Comparison of ENCODE assay signal across 44 cellular contexts in genomic region chr1:18856435-18856834, GRCh38. TPM values are rescaled to one million over a fixed set of nuclear protein-coding genes. Genes with fewer than 3 reads are reported as not detected.
"Had no signal": no experiment of that assay in that cellular context is flagged by ENCODE, and none has a peak within 500 bp of the region (broad histone marks: within the 10 kb centered on the region; RNA-seq: fewer than 3 reads in every experiment).

No MANE protein-coding gene starts in this region.

- ATAC-seq: activated naive CD4-positive, alpha-beta T cell treated with anti-CD3 and anti-CD28 coated beads, Interleukin-2, amount 50 U/mL, for 72 hours; activated naive CD8-positive, alpha-beta T cell treated with anti-CD3 and anti-CD28 coated beads, Interleukin-2, amount 50 U/mL, for 24 hours; activated T-cell treated with anti-CD3 and anti-CD28 coated beads, Interleukin-2, amount 50 U/mL, for 4 hours; activated T-cell treated with anti-CD3 and anti-CD28 coated beads, Interleukin-2, amount 50 U/mL, for 72 hours; activated T-helper 17 cell treated with anti-CD3 and anti-CD28 coated beads, Interleukin-2, amount 50 U/mL, for 72 hours; body of pancreas had no signal

- H3K27ac Mint-ChIP-seq: activated naive CD4-positive, alpha-beta T cell treated with anti-CD3 and anti-CD28 coated beads for 36 hours; activated naive CD4-positive, alpha-beta T cell treated with anti-CD3 and anti-CD28 coated beads, Interleukin-2, amount 10 ng/mL, durations not matched to agents 7 days and 5 days; activated naive CD4-positive, alpha-beta T cell treated with anti-CD3 and anti-CD28 coated beads, Interleukin-2, amount 50 U/mL, for 24 hours; activated naive CD4-positive, alpha-beta T cell treated with anti-CD3 and anti-CD28 coated beads, Interleukin-2, amount 50 U/mL, for 72 hours; activated naive CD8-positive, alpha-beta T cell; activated naive CD8-positive, alpha-beta T cell treated with anti-CD3 and anti-CD28 coated beads for 36 hours; activated naive CD8-positive, alpha-beta T cell treated with anti-CD3 and anti-CD28 coated beads, Interleukin-2, amount 10 ng/mL, durations not matched to agents 7 days and 5 days; activated naive CD8-positive, alpha-beta T cell treated with anti-CD3 and anti-CD28 coated beads, Interleukin-2, amount 50 U/mL, for 24 hours; activated T-cell treated with anti-CD3 and anti-CD28 coated beads, Interleukin-2, amount 50 U/mL, for 24 hours; activated T-cell treated with anti-CD3 and anti-CD28 coated beads, Interleukin-2, amount 50 U/mL, for 72 hours; activated T-helper 1 cell treated with anti-CD3 and anti-CD28 coated beads, Interleukin-12 subunit alpha, Interleukin-12 subunit beta, Interleukin-2, Interleukin-4 antibody, amounts not matched to agents 30 ng/mL and 10 ng/mL and 1 ng/mL, durations not matched to agents 14 hours and 24 hours and 36 hours; activated T-helper 17 cell treated with anti-CD3 and anti-CD28 coated beads, Interleukin-2, amount 50 U/mL, for 72 hours; activated T-helper 2 cell treated with anti-CD3 and anti-CD28 coated beads, Interferon-gamma antibody, Interleukin-2, Interleukin-4, amounts not matched to agents 10 μg/mL and 5 μg/mL and 100 μg/mL, durations not matched to agents 14 hours and 24 hours and 36 hours; brain had no signal

- H3K36me3 Mint-ChIP-seq: activated naive CD4-positive, alpha-beta T cell treated with anti-CD3 and anti-CD28 coated beads, Interleukin-2, amount 10 ng/mL, durations not matched to agents 7 days and 5 days; activated naive CD4-positive, alpha-beta T cell treated with anti-CD3 and anti-CD28 coated beads, Interleukin-2, amount 50 U/mL, for 24 hours; activated naive CD4-positive, alpha-beta T cell treated with anti-CD3 and anti-CD28 coated beads, Interleukin-2, amount 50 U/mL, for 72 hours; activated naive CD8-positive, alpha-beta T cell; activated naive CD8-positive, alpha-beta T cell treated with anti-CD3 and anti-CD28 coated beads for 36 hours; activated naive CD8-positive, alpha-beta T cell treated with anti-CD3 and anti-CD28 coated beads, Interleukin-2, amount 10 ng/mL, durations not matched to agents 7 days and 5 days; brain had no signal

- H3K9me3 ChIP-seq: adrenal gland, ascending aorta, body of pancreas, breast epithelium had no signal

- FAIRE-seq: bronchial epithelial cell had no signal

- H3K27me3 ChIP-seq: adrenal gland, ascending aorta, body of pancreas, brain microvascular endothelial cell had no signal

- H3K27me3 Mint-ChIP-seq: activated naive CD8-positive, alpha-beta T cell; activated naive CD8-positive, alpha-beta T cell treated with anti-CD3 and anti-CD28 coated beads for 36 hours; activated naive CD8-positive, alpha-beta T cell treated with anti-CD3 and anti-CD28 coated beads, Interleukin-2, amount 10 ng/mL, durations not matched to agents 7 days and 5 days; activated naive CD8-positive, alpha-beta T cell treated with anti-CD3 and anti-CD28 coated beads, Interleukin-2, amount 50 U/mL, for 24 hours had no signal

- H3K9me3 Mint-ChIP-seq: activated naive CD4-positive, alpha-beta T cell treated with anti-CD3 and anti-CD28 coated beads for 36 hours; activated naive CD4-positive, alpha-beta T cell treated with anti-CD3 and anti-CD28 coated beads, Interleukin-2, amount 10 ng/mL, durations not matched to agents 7 days and 5 days; activated naive CD4-positive, alpha-beta T cell treated with anti-CD3 and anti-CD28 coated beads, Interleukin-2, amount 50 U/mL, for 24 hours; activated naive CD4-positive, alpha-beta T cell treated with anti-CD3 and anti-CD28 coated beads, Interleukin-2, amount 50 U/mL, for 72 hours; activated naive CD8-positive, alpha-beta T cell treated with anti-CD3 and anti-CD28 coated beads for 36 hours; activated naive CD8-positive, alpha-beta T cell treated with anti-CD3 and anti-CD28 coated beads, Interleukin-2, amount 10 ng/mL, durations not matched to agents 7 days and 5 days; activated naive CD8-positive, alpha-beta T cell treated with anti-CD3 and anti-CD28 coated beads, Interleukin-2, amount 50 U/mL, for 24 hours; activated T-cell treated with anti-CD3 and anti-CD28 coated beads, Interleukin-2, amount 50 U/mL, for 24 hours; activated T-cell treated with anti-CD3 and anti-CD28 coated beads, Interleukin-2, amount 50 U/mL, for 4 hours; activated T-cell treated with anti-CD3 and anti-CD28 coated beads, Interleukin-2, amount 50 U/mL, for 72 hours; activated T-helper 1 cell treated with anti-CD3 and anti-CD28 coated beads, Interleukin-12 subunit alpha, Interleukin-12 subunit beta, Interleukin-2, Interleukin-4 antibody, amounts not matched to agents 30 ng/mL and 10 ng/mL and 1 ng/mL, durations not matched to agents 14 hours and 24 hours and 36 hours; activated T-helper 17 cell treated with anti-CD3 and anti-CD28 coated beads, Interleukin-2, amount 50 U/mL, for 72 hours; activated T-helper 2 cell treated with anti-CD3 and anti-CD28 coated beads, Interferon-gamma antibody, Interleukin-2, Interleukin-4, amounts not matched to agents 10 μg/mL and 5 μg/mL and 100 μg/mL, durations not matched to agents 14 hours and 24 hours and 36 hours; central memory CD8-positive, alpha-beta T cell had no signal

- H3K4me3 Mint-ChIP-seq: activated naive CD4-positive, alpha-beta T cell treated with anti-CD3 and anti-CD28 coated beads for 36 hours; activated naive CD4-positive, alpha-beta T cell treated with anti-CD3 and anti-CD28 coated beads, Interleukin-2, amount 10 ng/mL, durations not matched to agents 7 days and 5 days; activated naive CD4-positive, alpha-beta T cell treated with anti-CD3 and anti-CD28 coated beads, Interleukin-2, amount 50 U/mL, for 24 hours; activated naive CD8-positive, alpha-beta T cell; activated naive CD8-positive, alpha-beta T cell treated with anti-CD3 and anti-CD28 coated beads for 36 hours; activated naive CD8-positive, alpha-beta T cell treated with anti-CD3 and anti-CD28 coated beads, Interleukin-2, amount 10 ng/mL, durations not matched to agents 7 days and 5 days; activated naive CD8-positive, alpha-beta T cell treated with anti-CD3 and anti-CD28 coated beads, Interleukin-2, amount 50 U/mL, for 24 hours; activated T-cell treated with anti-CD3 and anti-CD28 coated beads, Interleukin-2, amount 50 U/mL, for 24 hours; activated T-cell treated with anti-CD3 and anti-CD28 coated beads, Interleukin-2, amount 50 U/mL, for 4 hours; activated T-cell treated with anti-CD3 and anti-CD28 coated beads, Interleukin-2, amount 50 U/mL, for 72 hours; activated T-helper 1 cell treated with anti-CD3 and anti-CD28 coated beads, Interleukin-12 subunit alpha, Interleukin-12 subunit beta, Interleukin-2, Interleukin-4 antibody, amounts not matched to agents 30 ng/mL and 10 ng/mL and 1 ng/mL, durations not matched to agents 14 hours and 24 hours and 36 hours; activated T-helper 17 cell treated with anti-CD3 and anti-CD28 coated beads, Interleukin-2, amount 50 U/mL, for 72 hours; brain; central memory CD8-positive, alpha-beta T cell had no signal

- DNase-seq: activated effector memory CD4-positive, alpha-beta T cell treated with anti-CD3 and anti-CD28 coated beads, Interleukin-2, amount 50 U/mL, for 16 hours; activated effector memory CD4-positive, alpha-beta T cell treated with Interleukin-2 at 50 U/mL for 16 hours; activated gamma-delta T cell; activated gamma-delta T cell treated with Interleukin-2 at 50 U/mL for 16 hours; activated naive CD4-positive, alpha-beta T cell; activated naive CD4-positive, alpha-beta T cell treated with anti-CD3 and anti-CD28 coated beads for 36 hours; activated naive CD4-positive, alpha-beta T cell treated with anti-CD3 and anti-CD28 coated beads, Interleukin-2, amount 10 ng/mL, durations not matched to agents 7 days and 5 days; activated naive CD4-positive, alpha-beta T cell treated with anti-CD3 and anti-CD28 coated beads, Interleukin-2, amount 50 U/mL, for 16 hours; activated naive CD4-positive, alpha-beta T cell treated with Interleukin-2 at 50 U/mL for 16 hours; activated naive CD8-positive, alpha-beta T cell treated with anti-CD3 and anti-CD28 coated beads for 36 hours; activated naive CD8-positive, alpha-beta T cell treated with anti-CD3 and anti-CD28 coated beads, Interleukin-2, amount 10 ng/mL, durations not matched to agents 7 days and 5 days; activated naive CD8-positive, alpha-beta T cell treated with anti-CD3 and anti-CD28 coated beads, Interleukin-2, amount 50 U/mL, for 24 hours; activated T-cell treated with anti-CD3 and anti-CD28 coated beads for 4 hours; activated T-cell treated with anti-CD3 and anti-CD28 coated beads, Interleukin-2, amount 50 U/mL, for 1 hour; activated T-cell treated with anti-CD3 and anti-CD28 coated beads, Interleukin-2, amount 50 U/mL, for 24 hours; activated T-cell treated with anti-CD3 and anti-CD28 coated beads, Interleukin-2, amount 50 U/mL, for 4 hours; activated T-cell treated with anti-CD3 and anti-CD28 coated beads, Interleukin-2, amount 50 U/mL, for 48 hours; activated T-cell treated with anti-CD3 and anti-CD28 coated beads, Interleukin-2, amount 50 U/mL, for 72 hours; amniotic stem cell; amygdala; anterior cingulate cortex; body of pancreas; brain microvascular endothelial cell; caudate nucleus; central memory CD4-positive, alpha-beta T cell; cerebellar nuclear complex had no signal

- H3K4me3 ChIP-seq: adrenal gland, ascending aorta, body of pancreas, breast epithelium, cardiac muscle cell had no signal

- H3K4me1 ChIP-seq: ascending aorta, body of pancreas, breast epithelium had no signal

- H3K27ac ChIP-seq: ascending aorta, body of pancreas, brain microvascular endothelial cell, breast epithelium, cardiac muscle cell had no signal

- H3K36me3 ChIP-seq: adrenal gland, ascending aorta, brain microvascular endothelial cell, breast epithelium, cardiac muscle cell had no signal

- H3K4me1 Mint-ChIP-seq: activated naive CD4-positive, alpha-beta T cell treated with anti-CD3 and anti-CD28 coated beads, Interleukin-2, amount 10 ng/mL, durations not matched to agents 7 days and 5 days; activated naive CD4-positive, alpha-beta T cell treated with anti-CD3 and anti-CD28 coated beads, Interleukin-2, amount 50 U/mL, for 24 hours; activated naive CD8-positive, alpha-beta T cell treated with anti-CD3 and anti-CD28 coated beads for 36 hours; activated naive CD8-positive, alpha-beta T cell treated with anti-CD3 and anti-CD28 coated beads, Interleukin-2, amount 10 ng/mL, durations not matched to agents 7 days and 5 days; activated naive CD8-positive, alpha-beta T cell treated with anti-CD3 and anti-CD28 coated beads, Interleukin-2, amount 50 U/mL, for 24 hours; brain; central memory CD8-positive, alpha-beta T cell had no signal

RNA-seq across cellular contexts. Expression of gene TAS1R2, which starts 3.0 kb away (rescaled TPM):
- total RNA-seq: activated naive CD4-positive, alpha-beta T cell treated with anti-CD3 and anti-CD28 coated beads for 36 hours; activated naive CD4-positive, alpha-beta T cell treated with anti-CD3 and anti-CD28 coated beads, Interleukin-2, amount 50 U/mL, for 72 hours; activated naive CD8-positive, alpha-beta T cell treated with anti-CD3 and anti-CD28 coated beads for 36 hours; activated naive CD8-positive, alpha-beta T cell treated with anti-CD3 and anti-CD28 coated beads, Interleukin-2, amount 10 ng/mL, durations not matched to agents 7 days and 5 days; activated T-cell treated with anti-CD3 and anti-CD28 coated beads, Interleukin-2, amount 50 U/mL, for 4 hours; activated T-cell treated with anti-CD3 and anti-CD28 coated beads, Interleukin-2, amount 50 U/mL, for 72 hours; activated T-helper 1 cell treated with anti-CD3 and anti-CD28 coated beads, Interleukin-12 subunit alpha, Interleukin-12 subunit beta, Interleukin-2, Interleukin-4 antibody, amounts not matched to agents 30 ng/mL and 10 ng/mL and 1 ng/mL, durations not matched to agents 14 hours and 24 hours and 36 hours; activated T-helper 17 cell treated with anti-CD3 and anti-CD28 coated beads, Interleukin-2, amount 50 U/mL, for 72 hours; activated T-helper 2 cell treated with anti-CD3 and anti-CD28 coated beads, Interferon-gamma antibody, Interleukin-2, Interleukin-4, amounts not matched to agents 10 μg/mL and 5 μg/mL and 100 μg/mL, durations not matched to agents 14 hours and 24 hours and 36 hours; adrenal gland; aorta; ascending aorta; body of pancreas; breast epithelium; bronchial epithelial cell; cardiac muscle cell; cardiac septum; cerebellum; chondrocyte had no signal
- polyA plus RNA-seq: adipose tissue, adrenal gland, aorta, cardiac muscle cell had no signal
